In the genomic region with DNA sequence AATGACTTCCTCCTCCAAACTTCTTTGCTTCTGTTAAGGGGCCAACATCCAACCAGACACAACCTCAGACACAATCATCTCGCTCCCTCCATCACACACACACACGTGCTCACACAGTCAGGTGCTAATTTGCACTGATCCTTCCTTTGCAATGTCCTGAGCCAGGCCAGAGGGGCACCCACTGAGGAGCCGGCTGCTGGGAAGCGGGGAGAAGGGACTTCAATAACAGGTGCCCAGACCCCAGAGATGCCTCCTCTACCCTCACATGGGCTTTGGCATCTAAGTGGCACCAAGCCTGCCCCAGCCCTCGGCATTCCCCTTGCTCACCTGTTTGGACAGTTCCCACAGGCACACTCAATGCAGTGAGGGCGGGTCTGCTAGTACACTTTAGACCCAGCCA, we compare ENCODE assay signal across 1 cellular context.
TF ChIP-seq lines count a peak whose summit lies in the region.

No MANE protein-coding gene starts in this region.

TF ChIP-seq in H1, 55 proteins besides CTCF, POLR2A, EP300 and RAD21:
- TF ChIP-seq RNF2 (IDR thresholded peaks at IDR 0.05; ENCODE audit: borderline replicate concordance, low read depth, low read length, missing control alignments, poor library complexity, severe bottlenecking): no peak
- TF ChIP-seq HDAC2 (IDR thresholded peaks at IDR 0.05; ENCODE audit: borderline replicate concordance in 1 of 2, low read depth in 2 of 2, low read length in 2 of 2): no peak
- no peak for TF ChIP-seq BCL11A (IDR thresholded peaks at IDR 0.05; ENCODE audit: low read depth in 2 of 2, low read length in 2 of 2)
- no peak for TF ChIP-seq RXRA (IDR thresholded peaks at IDR 0.05; ENCODE audit: insufficient read depth, low read depth, low read length)
- no peak for TF ChIP-seq SP1 (IDR thresholded peaks at IDR 0.05; ENCODE audit: low read depth, low read length)
- TF ChIP-seq GABPA (IDR thresholded peaks at IDR 0.05; ENCODE audit: borderline replicate concordance, insufficient read depth, low read length): no peak
- no peak for TF ChIP-seq EZH2 (IDR thresholded peaks at IDR 0.05; ENCODE audit: low read depth, low read length, severe bottlenecking)
- no peak for TF ChIP-seq POLR2AphosphoS5 (IDR thresholded peaks at IDR 0.05; ENCODE audit: low read depth, low read length)
- TF ChIP-seq JUND (IDR thresholded peaks at IDR 0.05; ENCODE audit: low read length): no peak
- TF ChIP-seq HDAC6 (IDR thresholded peaks at IDR 0.05; ENCODE audit: low read depth, low read length): no peak
- TF ChIP-seq PHF8 (conservative IDR thresholded peaks at IDR 0.05; ENCODE audit: low read depth, low read length): no peak
- no peak for TF ChIP-seq TBP (IDR thresholded peaks at IDR 0.05; ENCODE audit: low read depth, low read length)
- no peak for TF ChIP-seq CBX8 (IDR thresholded peaks at IDR 0.05; ENCODE audit: borderline replicate concordance, low read depth, low read length)
- TF ChIP-seq CHD1 (IDR thresholded peaks at IDR 0.05; ENCODE audit: low read depth, low read length): no peak
- TF ChIP-seq SAP30 (IDR thresholded peaks at IDR 0.05; ENCODE audit: insufficient read depth, insufficient replicate concordance, low read length): no peak
- TF ChIP-seq, protein P1, sequence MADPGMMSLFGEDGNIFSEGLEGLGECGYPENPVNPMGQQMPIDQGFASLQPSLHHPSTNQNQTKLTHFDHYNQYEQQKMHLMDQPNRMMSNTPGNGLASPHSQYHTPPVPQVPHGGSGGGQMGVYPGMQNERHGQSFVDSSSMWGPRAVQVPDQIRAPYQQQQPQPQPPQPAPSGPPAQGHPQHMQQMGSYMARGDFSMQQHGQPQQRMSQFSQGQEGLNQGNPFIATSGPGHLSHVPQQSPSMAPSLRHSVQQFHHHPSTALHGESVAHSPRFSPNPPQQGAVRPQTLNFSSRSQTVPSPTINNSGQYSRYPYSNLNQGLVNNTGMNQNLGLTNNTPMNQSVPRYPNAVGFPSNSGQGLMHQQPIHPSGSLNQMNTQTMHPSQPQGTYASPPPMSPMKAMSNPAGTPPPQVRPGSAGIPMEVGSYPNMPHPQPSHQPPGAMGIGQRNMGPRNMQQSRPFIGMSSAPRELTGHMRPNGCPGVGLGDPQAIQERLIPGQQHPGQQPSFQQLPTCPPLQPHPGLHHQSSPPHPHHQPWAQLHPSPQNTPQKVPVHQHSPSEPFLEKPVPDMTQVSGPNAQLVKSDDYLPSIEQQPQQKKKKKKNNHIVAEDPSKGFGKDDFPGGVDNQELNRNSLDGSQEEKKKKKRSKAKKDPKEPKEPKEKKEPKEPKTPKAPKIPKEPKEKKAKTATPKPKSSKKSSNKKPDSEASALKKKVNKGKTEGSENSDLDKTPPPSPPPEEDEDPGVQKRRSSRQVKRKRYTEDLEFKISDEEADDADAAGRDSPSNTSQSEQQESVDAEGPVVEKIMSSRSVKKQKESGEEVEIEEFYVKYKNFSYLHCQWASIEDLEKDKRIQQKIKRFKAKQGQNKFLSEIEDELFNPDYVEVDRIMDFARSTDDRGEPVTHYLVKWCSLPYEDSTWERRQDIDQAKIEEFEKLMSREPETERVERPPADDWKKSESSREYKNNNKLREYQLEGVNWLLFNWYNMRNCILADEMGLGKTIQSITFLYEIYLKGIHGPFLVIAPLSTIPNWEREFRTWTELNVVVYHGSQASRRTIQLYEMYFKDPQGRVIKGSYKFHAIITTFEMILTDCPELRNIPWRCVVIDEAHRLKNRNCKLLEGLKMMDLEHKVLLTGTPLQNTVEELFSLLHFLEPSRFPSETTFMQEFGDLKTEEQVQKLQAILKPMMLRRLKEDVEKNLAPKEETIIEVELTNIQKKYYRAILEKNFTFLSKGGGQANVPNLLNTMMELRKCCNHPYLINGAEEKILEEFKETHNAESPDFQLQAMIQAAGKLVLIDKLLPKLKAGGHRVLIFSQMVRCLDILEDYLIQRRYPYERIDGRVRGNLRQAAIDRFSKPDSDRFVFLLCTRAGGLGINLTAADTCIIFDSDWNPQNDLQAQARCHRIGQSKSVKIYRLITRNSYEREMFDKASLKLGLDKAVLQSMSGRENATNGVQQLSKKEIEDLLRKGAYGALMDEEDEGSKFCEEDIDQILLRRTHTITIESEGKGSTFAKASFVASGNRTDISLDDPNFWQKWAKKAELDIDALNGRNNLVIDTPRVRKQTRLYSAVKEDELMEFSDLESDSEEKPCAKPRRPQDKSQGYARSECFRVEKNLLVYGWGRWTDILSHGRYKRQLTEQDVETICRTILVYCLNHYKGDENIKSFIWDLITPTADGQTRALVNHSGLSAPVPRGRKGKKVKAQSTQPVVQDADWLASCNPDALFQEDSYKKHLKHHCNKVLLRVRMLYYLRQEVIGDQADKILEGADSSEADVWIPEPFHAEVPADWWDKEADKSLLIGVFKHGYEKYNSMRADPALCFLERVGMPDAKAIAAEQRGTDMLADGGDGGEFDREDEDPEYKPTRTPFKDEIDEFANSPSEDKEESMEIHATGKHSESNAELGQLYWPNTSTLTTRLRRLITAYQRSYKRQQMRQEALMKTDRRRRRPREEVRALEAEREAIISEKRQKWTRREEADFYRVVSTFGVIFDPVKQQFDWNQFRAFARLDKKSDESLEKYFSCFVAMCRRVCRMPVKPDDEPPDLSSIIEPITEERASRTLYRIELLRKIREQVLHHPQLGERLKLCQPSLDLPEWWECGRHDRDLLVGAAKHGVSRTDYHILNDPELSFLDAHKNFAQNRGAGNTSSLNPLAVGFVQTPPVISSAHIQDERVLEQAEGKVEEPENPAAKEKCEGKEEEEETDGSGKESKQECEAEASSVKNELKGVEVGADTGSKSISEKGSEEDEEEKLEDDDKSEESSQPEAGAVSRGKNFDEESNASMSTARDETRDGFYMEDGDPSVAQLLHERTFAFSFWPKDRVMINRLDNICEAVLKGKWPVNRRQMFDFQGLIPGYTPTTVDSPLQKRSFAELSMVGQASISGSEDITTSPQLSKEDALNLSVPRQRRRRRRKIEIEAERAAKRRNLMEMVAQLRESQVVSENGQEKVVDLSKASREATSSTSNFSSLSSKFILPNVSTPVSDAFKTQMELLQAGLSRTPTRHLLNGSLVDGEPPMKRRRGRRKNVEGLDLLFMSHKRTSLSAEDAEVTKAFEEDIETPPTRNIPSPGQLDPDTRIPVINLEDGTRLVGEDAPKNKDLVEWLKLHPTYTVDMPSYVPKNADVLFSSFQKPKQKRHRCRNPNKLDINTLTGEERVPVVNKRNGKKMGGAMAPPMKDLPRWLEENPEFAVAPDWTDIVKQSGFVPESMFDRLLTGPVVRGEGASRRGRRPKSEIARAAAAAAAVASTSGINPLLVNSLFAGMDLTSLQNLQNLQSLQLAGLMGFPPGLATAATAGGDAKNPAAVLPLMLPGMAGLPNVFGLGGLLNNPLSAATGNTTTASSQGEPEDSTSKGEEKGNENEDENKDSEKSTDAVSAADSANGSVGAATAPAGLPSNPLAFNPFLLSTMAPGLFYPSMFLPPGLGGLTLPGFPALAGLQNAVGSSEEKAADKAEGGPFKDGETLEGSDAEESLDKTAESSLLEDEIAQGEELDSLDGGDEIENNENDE (IDR thresholded peaks at IDR 0.05; ENCODE audit: insufficient replicate concordance, low read length): no peak
- no peak for TF ChIP-seq KDM4A (IDR thresholded peaks at IDR 0.05; ENCODE audit: low read depth, low read length, severe bottlenecking)
- TF ChIP-seq FOSL1 (IDR thresholded peaks at IDR 0.05; ENCODE audit: insufficient read depth, low read depth, low read length): no peak
- no peak for TF ChIP-seq SP4 (IDR thresholded peaks at IDR 0.05; ENCODE audit: low read length)
TF ChIP-seq in H1: peak in this region for 0.
